In the genomic region with DNA sequence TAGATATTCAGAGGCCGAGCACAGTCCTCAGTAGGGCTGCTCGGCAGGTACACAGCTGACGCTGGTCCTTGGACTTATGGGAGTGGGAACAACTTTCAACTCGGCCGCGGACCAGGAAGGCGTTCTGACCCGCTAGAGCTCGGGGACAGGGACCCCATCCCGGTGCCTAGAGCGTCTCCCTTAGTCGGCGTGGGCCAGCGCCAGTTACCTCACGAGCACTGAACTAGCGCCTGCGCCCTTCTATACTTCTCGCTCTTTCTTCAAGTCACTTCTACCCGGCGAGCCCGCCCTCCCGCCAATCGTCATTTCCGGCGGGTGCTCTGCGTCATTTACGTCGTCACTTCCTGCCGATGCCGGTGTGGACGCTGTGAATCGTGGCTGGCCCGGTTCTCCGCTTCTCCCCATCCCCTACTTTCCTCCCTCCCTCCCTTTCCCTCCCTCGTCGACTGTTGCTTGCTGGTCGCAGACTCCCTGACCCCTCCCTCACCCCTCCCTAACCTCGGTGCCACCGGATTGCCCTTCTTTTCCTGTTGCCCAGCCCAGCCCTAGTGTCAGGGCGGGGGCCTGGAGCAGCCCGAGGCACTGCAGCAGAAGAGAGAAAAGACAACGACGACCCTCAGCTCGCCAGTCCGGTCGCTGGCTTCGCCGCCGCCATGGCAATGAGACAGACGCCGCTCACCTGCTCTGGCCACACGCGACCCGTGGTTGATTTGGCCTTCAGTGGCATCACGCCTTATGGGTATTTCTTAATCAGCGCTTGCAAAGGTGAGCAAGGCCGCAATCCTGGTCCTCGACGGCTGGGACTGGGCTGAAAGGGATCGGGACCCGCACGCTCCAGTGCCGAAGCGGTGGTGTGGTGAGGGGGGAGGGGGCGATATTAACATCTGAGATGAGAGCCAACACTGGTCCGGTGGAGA, we compare ENCODE assay signal across 8 cellular contexts. TPM values are rescaled to one million over a fixed set of nuclear protein-coding genes. Genes with fewer than 3 reads are reported as not detected.
DNase-seq lines count a peak whose midpoint lies in the region; ATAC-seq and TF ChIP-seq lines count a peak whose summit lies in the region.

A gene with protein sequence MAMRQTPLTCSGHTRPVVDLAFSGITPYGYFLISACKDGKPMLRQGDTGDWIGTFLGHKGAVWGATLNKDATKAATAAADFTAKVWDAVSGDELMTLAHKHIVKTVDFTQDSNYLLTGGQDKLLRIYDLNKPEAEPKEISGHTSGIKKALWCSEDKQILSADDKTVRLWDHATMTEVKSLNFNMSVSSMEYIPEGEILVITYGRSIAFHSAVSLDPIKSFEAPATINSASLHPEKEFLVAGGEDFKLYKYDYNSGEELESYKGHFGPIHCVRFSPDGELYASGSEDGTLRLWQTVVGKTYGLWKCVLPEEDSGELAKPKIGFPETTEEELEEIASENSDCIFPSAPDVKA (plus strand): TSS at position 333 of the 917 bp plus-strand sequence. CDS start 321 bp downstream, at position 654.

- no peaks in the 10 kb centered on the region for H3K27me3 ChIP-seq in GM06990 (replicated peaks; ENCODE audit: control insufficient read depth, insufficient read depth, low read length)

- peak within 1 kb of the TSS; percentile 97 for H3K27ac ChIP-seq in temporal lobe (ENCODE audit: low read depth, low read length)

- no peak for TF ChIP-seq CTCF in GM06990 (IDR thresholded peaks at IDR 0.05; ENCODE audit: insufficient read depth, low read length, poor library complexity, severe bottlenecking)

- ATAC-seq in HG02588 (IDR thresholded peaks at IDR 0.05; ENCODE audit: unreplicated experiment) = peak; percentile 96
- peak; percentile 96 for ATAC-seq in SK-N-SH treated with all-trans-retinoic acid at 6 μM for 48 hours

- peak within 1 kb of the TSS; percentile 95 for H3K4me3 ChIP-seq in GM06990 (replicated peaks; ENCODE audit: low read depth, low read length)

- peak; percentile 97 for DNase-seq in GM06990 (ENCODE audit: extremely low read depth, insufficient read length)
- peak; percentile 96 for DNase-seq in NCI-H1092 (lab: John Stamatoyannopoulos, UW)
- peak; percentile 97 for DNase-seq in globus pallidus (ENCODE audit: low spot score)
- DNase-seq in occipital lobe (lab: John Stamatoyannopoulos, UW) = peak; percentile 94

- H3K36me3 Mint-ChIP-seq in activated naive CD4-positive, alpha-beta T cell treated with anti-CD3 and anti-CD28 coated beads, Interleukin-2, amount 50 U/mL, for 24 hours = peaks cover 23% of the 10 kb centered on the region

- no peaks in the 10 kb centered on the region for H3K9me3 Mint-ChIP-seq in activated naive CD4-positive, alpha-beta T cell treated with anti-CD3 and anti-CD28 coated beads, Interleukin-2, amount 50 U/mL, for 24 hours

- H3K4me1 Mint-ChIP-seq in activated naive CD4-positive, alpha-beta T cell treated with anti-CD3 and anti-CD28 coated beads, Interleukin-2, amount 50 U/mL, for 24 hours = peaks cover 50% of the 10 kb centered on the region

- peak within 1 kb of the TSS; percentile 97 for H3K27ac Mint-ChIP-seq in activated naive CD4-positive, alpha-beta T cell treated with anti-CD3 and anti-CD28 coated beads, Interleukin-2, amount 50 U/mL, for 24 hours

- H3K4me3 Mint-ChIP-seq in activated naive CD4-positive, alpha-beta T cell treated with anti-CD3 and anti-CD28 coated beads, Interleukin-2, amount 50 U/mL, for 24 hours = peak within 1 kb of the TSS; percentile 95

- no peaks in the 10 kb centered on the region for H3K27me3 Mint-ChIP-seq in activated naive CD4-positive, alpha-beta T cell treated with anti-CD3 and anti-CD28 coated beads, Interleukin-2, amount 50 U/mL, for 24 hours

- H3K36me3 ChIP-seq in GM06990 (ENCODE audit: control insufficient read depth, insufficient read depth, low read length) = no peaks in the 10 kb centered on the region; the same call in 1 of the 2 replicates

TF ChIP-seq in SK-N-SH treated with all-trans-retinoic acid at 6 μM for 48 hours, 23 proteins besides CTCF, POLR2A, EP300 and RAD21:
- no peak for TF ChIP-seq ZNF8 (CRISPR knock-in tag; IDR thresholded peaks at IDR 0.05)
- no peak for TF ChIP-seq GLIS3 (CRISPR knock-in tag; IDR thresholded peaks at IDR 0.05)
- TF ChIP-seq ARNTL (CRISPR knock-in tag; IDR thresholded peaks at IDR 0.05; ENCODE audit: borderline replicate concordance, low read depth) = no peak
- no peak for TF ChIP-seq SNAI2 (CRISPR knock-in tag; IDR thresholded peaks at IDR 0.05)
- TF ChIP-seq TOX (CRISPR knock-in tag; IDR thresholded peaks at IDR 0.05; ENCODE audit: borderline replicate concordance) = no peak
- TF ChIP-seq OSR1 (CRISPR knock-in tag; IDR thresholded peaks at IDR 0.05) = no peak
- no peak for TF ChIP-seq ZNF565 (CRISPR knock-in tag; conservative IDR thresholded peaks at IDR 0.05; ENCODE audit: low read depth)
- TF ChIP-seq ZNF70 (CRISPR knock-in tag; IDR thresholded peaks at IDR 0.05) = no peak
- TF ChIP-seq RARB (CRISPR knock-in tag; IDR thresholded peaks at IDR 0.05) = no peak
- TF ChIP-seq ESRRG (CRISPR knock-in tag; IDR thresholded peaks at IDR 0.05) = no peak
- no peak for TF ChIP-seq ZC3H10 (CRISPR knock-in tag; IDR thresholded peaks at IDR 0.05)
- no peak for TF ChIP-seq TCF4 (CRISPR knock-in tag; IDR thresholded peaks at IDR 0.05; ENCODE audit: borderline replicate concordance)
- TF ChIP-seq ZFP3 (CRISPR knock-in tag; IDR thresholded peaks at IDR 0.05) = no peak
- no peak for TF ChIP-seq BACH2 (CRISPR knock-in tag; IDR thresholded peaks at IDR 0.05; ENCODE audit: borderline replicate concordance)
- no peak for TF ChIP-seq ZFP30 (CRISPR knock-in tag; IDR thresholded peaks at IDR 0.05)
- TF ChIP-seq, protein P1, sequence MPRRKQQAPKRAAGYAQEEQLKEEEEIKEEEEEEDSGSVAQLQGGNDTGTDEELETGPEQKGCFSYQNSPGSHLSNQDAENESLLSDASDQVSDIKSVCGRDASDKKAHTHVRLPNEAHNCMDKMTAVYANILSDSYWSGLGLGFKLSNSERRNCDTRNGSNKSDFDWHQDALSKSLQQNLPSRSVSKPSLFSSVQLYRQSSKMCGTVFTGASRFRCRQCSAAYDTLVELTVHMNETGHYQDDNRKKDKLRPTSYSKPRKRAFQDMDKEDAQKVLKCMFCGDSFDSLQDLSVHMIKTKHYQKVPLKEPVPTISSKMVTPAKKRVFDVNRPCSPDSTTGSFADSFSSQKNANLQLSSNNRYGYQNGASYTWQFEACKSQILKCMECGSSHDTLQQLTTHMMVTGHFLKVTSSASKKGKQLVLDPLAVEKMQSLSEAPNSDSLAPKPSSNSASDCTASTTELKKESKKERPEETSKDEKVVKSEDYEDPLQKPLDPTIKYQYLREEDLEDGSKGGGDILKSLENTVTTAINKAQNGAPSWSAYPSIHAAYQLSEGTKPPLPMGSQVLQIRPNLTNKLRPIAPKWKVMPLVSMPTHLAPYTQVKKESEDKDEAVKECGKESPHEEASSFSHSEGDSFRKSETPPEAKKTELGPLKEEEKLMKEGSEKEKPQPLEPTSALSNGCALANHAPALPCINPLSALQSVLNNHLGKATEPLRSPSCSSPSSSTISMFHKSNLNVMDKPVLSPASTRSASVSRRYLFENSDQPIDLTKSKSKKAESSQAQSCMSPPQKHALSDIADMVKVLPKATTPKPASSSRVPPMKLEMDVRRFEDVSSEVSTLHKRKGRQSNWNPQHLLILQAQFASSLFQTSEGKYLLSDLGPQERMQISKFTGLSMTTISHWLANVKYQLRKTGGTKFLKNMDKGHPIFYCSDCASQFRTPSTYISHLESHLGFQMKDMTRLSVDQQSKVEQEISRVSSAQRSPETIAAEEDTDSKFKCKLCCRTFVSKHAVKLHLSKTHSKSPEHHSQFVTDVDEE (CRISPR knock-in tag; IDR thresholded peaks at IDR 0.05) = no peak
TF ChIP-seq in SK-N-SH treated with all-trans-retinoic acid at 6 μM for 48 hours: peak in this region for 0.

RNA-seq across cellular contexts. Expression of the gene that starts here (rescaled TPM):
- 66.8 TPM for total RNA-seq in occipital lobe
- total RNA-seq in temporal lobe = 65.9 TPM

Comparison
In these comparisons a context has a peak if more than half of its experiments do, and no peak if none do; other contexts are left out.
1. Peak in every context shown above with its lines: DNase-seq, ATAC-seq, H3K4me3 ChIP-seq and H3K27ac ChIP-seq.